ENCODE assay signal across 2 cellular contexts in the genomic region with DNA sequence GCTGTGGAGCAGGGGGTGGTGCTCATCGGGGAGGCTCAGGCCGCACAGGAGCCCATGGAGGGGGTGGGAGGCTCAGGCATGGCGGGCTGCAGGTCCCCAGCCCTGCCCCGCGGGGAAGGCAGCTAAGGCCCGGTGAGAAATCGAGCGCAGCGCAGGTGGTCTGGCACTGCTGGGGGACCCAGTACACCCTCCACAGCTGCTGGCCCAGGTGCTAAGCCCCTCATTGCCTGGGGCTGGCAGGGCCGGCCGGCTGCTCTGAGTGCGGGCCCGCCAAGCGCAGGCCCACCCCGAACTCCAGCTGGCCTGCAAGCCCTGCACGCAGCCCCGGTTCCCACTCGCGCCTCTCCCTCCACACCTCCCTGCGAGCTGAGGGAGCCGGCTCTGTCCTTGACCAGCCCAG.
DNase-seq lines count a peak whose midpoint lies in the region; TF ChIP-seq lines count a peak whose summit lies in the region.
"Not testable (repeated sequence)": the region's sequence is repeated elsewhere in the genome, so short reads cannot be mapped to it uniquely, and the experiment has no call there.

No MANE protein-coding gene starts in this region.

- not testable (repeated sequence) for H3K4me1 Mint-ChIP-seq in chondrocyte (ENCODE audit: low read depth)

- not testable (repeated sequence) for TF ChIP-seq POLR2A in spleen (IDR thresholded peaks at IDR 0.05)

- WGBS in spleen, 5 donors, result 92 to 95% (median 93%) methylated on average over 14 to 21 of the region's 21 CpGs

- H3K9me3 ChIP-seq in spleen, result peaks cover 0 to 67% (median 59%) of the 10 kb centered on the region in 8 donors

- not testable (repeated sequence) for H3K4me3 Mint-ChIP-seq in chondrocyte (ENCODE audit: unreplicated experiment)

- H3K27me3 ChIP-seq in spleen (replicated peaks in 1 of 7), result not testable (repeated sequence)

- DNase-seq in chondrocyte (ENCODE audit: low spot score) (peak; percentile 65), spleen (peak; percentile 63)

- not testable (repeated sequence) for H3K4me3 ChIP-seq in spleen

- not testable (repeated sequence) for H3K27ac ChIP-seq in spleen

- not testable (repeated sequence) for H3K27me3 Mint-ChIP-seq in chondrocyte (ENCODE audit: low read depth)

- H3K27ac Mint-ChIP-seq in chondrocyte (ENCODE audit: unreplicated experiment), result not testable (repeated sequence)

- H3K36me3 Mint-ChIP-seq in chondrocyte (ENCODE audit: low read depth), result not testable (repeated sequence)

- H3K4me1 ChIP-seq in spleen, result not testable (repeated sequence)

- intact Hi-C loops in spleen (cut with DNase I; ENCODE audit: low total_unique reads), result not testable (repeated sequence)

- not testable (repeated sequence) for TF ChIP-seq CTCF in chondrocyte (IDR thresholded peaks at IDR 0.05); spleen (IDR thresholded peaks at IDR 0.05 in 8 of 11, conservative IDR thresholded peaks at IDR 0.05 in 3 of 11)

- H3K9me3 Mint-ChIP-seq in chondrocyte (ENCODE audit: low read depth), result peaks cover 18% of the 10 kb centered on the region

- not testable (repeated sequence) for H3K36me3 ChIP-seq in spleen
